Comparison of ENCODE assay signal across 9 cellular contexts in genomic region chr20:38751360-38751976, GRCh38. TPM values are rescaled to one million over a fixed set of nuclear protein-coding genes. Genes with fewer than 3 reads are reported as not detected.
DNase-seq lines count a peak whose midpoint lies in the region; ATAC-seq and TF ChIP-seq lines count a peak whose summit lies in the region.
"Had no signal": no experiment of that assay in that cellular context is flagged by ENCODE, and none has a peak within 500 bp of the region (broad histone marks: within the 10 kb centered on the region; RNA-seq: fewer than 3 reads in every experiment).

No MANE protein-coding gene starts in this region.

- H3K4me3 Mint-ChIP-seq in activated CD4-positive, alpha-beta memory T cell treated with anti-CD3 and anti-CD28 coated beads for 36 hours: no peak overlapping the region
- H3K4me3 Mint-ChIP-seq in activated CD4-positive, alpha-beta memory T cell treated with anti-CD3 and anti-CD28 coated beads, Interleukin-2, amount 10 ng/mL, durations not matched to agents 7 days and 5 days: no peak overlapping the region
- H3K4me3 Mint-ChIP-seq: activated naive CD8-positive, alpha-beta T cell treated with anti-CD3 and anti-CD28 coated beads, Interleukin-2, amount 10 ng/mL, durations not matched to agents 7 days and 5 days had no signal

- CTCF ChIA-PET in activated CD4-positive, alpha-beta memory T cell treated with anti-CD3 and anti-CD28 coated beads for 36 hours (lab: Charles Lee): interaction anchor here (0.6 to 7.4 kb wide), 26 partner anchors 10 to 298 kb away, joined by 3 to 85 read pairs (median 4); partner anchors contain the start of genes DHX35 and SLC32A1
- CTCF ChIA-PET in activated CD4-positive, alpha-beta memory T cell treated with anti-CD3 and anti-CD28 coated beads, Interleukin-2, amount 10 ng/mL, durations not matched to agents 7 days and 5 days (lab: Charles Lee): interaction anchor here (0.6 to 5.4 kb wide), 23 partner anchors 8 to 298 kb away, joined by 3 to 33 read pairs (median 6); partner anchors contain the start of gene PPP1R16B

- H3K9me3 Mint-ChIP-seq in activated CD4-positive, alpha-beta memory T cell treated with anti-CD3 and anti-CD28 coated beads for 36 hours: no peaks in the 10 kb centered on the region
- no peaks in the 10 kb centered on the region for H3K9me3 Mint-ChIP-seq in activated CD4-positive, alpha-beta memory T cell treated with anti-CD3 and anti-CD28 coated beads, Interleukin-2, amount 10 ng/mL, durations not matched to agents 7 days and 5 days
- H3K9me3 Mint-ChIP-seq: activated naive CD8-positive, alpha-beta T cell treated with anti-CD3 and anti-CD28 coated beads, Interleukin-2, amount 10 ng/mL, durations not matched to agents 7 days and 5 days had no signal

- no peaks in the 10 kb centered on the region for H3K27me3 ChIP-seq in tibial artery

- H3K27me3 Mint-ChIP-seq in activated CD4-positive, alpha-beta memory T cell treated with anti-CD3 and anti-CD28 coated beads for 36 hours: no peaks in the 10 kb centered on the region
- no peaks in the 10 kb centered on the region for H3K27me3 Mint-ChIP-seq in activated CD4-positive, alpha-beta memory T cell treated with anti-CD3 and anti-CD28 coated beads, Interleukin-2, amount 10 ng/mL, durations not matched to agents 7 days and 5 days

- POLR2A ChIA-PET in activated CD4-positive, alpha-beta memory T cell treated with anti-CD3 and anti-CD28 coated beads for 36 hours (lab: Charles Lee): interaction anchor here (0.9 to 1.7 kb wide), 2 partner anchors 12 to 142 kb away, joined by 3 read pairs; no protein-coding TSS in a partner anchor
- POLR2A ChIA-PET in activated CD4-positive, alpha-beta memory T cell treated with anti-CD3 and anti-CD28 coated beads, Interleukin-2, amount 10 ng/mL, durations not matched to agents 7 days and 5 days (lab: Charles Lee): interaction anchor here (1.0 to 11.2 kb wide), 3 partner anchors 10 to 128 kb away, joined by 3 to 74 read pairs (median 3); partner anchors contain the start of gene PPP1R16B

- H3K9me3 ChIP-seq in tibial artery: no peaks in the 10 kb centered on the region

- TF ChIP-seq CTCF in foreskin fibroblast (IDR thresholded peaks at IDR 0.05; ENCODE audit: low read depth, low read length): peak; percentile 65
- peak; percentile 42 to 54 for TF ChIP-seq CTCF in tibial artery (IDR thresholded peaks at IDR 0.05)

- intact Hi-C loops in activated CD4-positive, alpha-beta memory T cell treated with anti-CD3 and anti-CD28 coated beads for 36 hours (cut with micrococcal nuclease): no loop called here
- intact Hi-C loops in tibial artery (cut with DNase I; ENCODE audit: low total_unique reads): no loop called here

- peak; percentile 30 for DNase-seq in activated CD4-positive, alpha-beta memory T cell treated with anti-CD3 and anti-CD28 coated beads for 36 hours
- DNase-seq in activated CD4-positive, alpha-beta memory T cell treated with anti-CD3 and anti-CD28 coated beads, Interleukin-2, amount 10 ng/mL, durations not matched to agents 7 days and 5 days: no peak
- DNase-seq in HuH-7.5 (ENCODE audit: low spot score) (peak; percentile 40), SW480 (ENCODE audit: low spot score) (peak; percentile 66), foreskin fibroblast (peak; percentile 28 to 68), tibial artery (no peak), activated gamma-delta T cell (lab: John Stamatoyannopoulos, UW) (no peak)
- DNase-seq: activated naive CD8-positive, alpha-beta T cell treated with anti-CD3 and anti-CD28 coated beads, Interleukin-2, amount 10 ng/mL, durations not matched to agents 7 days and 5 days had no signal

- no peak for ATAC-seq in GM21576 (IDR thresholded peaks at IDR 0.05; ENCODE audit: unreplicated experiment)

- H3K27ac ChIP-seq in tibial artery: no peak overlapping the region

- peaks cover 31% of the 10 kb centered on the region for H3K4me1 Mint-ChIP-seq in activated CD4-positive, alpha-beta memory T cell treated with anti-CD3 and anti-CD28 coated beads for 36 hours (ENCODE audit: low read depth)
- H3K4me1 Mint-ChIP-seq in activated CD4-positive, alpha-beta memory T cell treated with anti-CD3 and anti-CD28 coated beads, Interleukin-2, amount 10 ng/mL, durations not matched to agents 7 days and 5 days: peaks cover 41% of the 10 kb centered on the region

- H3K4me1 ChIP-seq in tibial artery: peaks cover 0 to 15% (median 10%) of the 10 kb centered on the region in 4 donors

- H3K4me3 ChIP-seq in foreskin fibroblast (ENCODE audit: low read depth in 1 of 2, low read length in 2 of 2): no peak overlapping the region
- no peak overlapping the region for H3K4me3 ChIP-seq in tibial artery

- peaks cover 24% of the 10 kb centered on the region for H3K36me3 Mint-ChIP-seq in activated CD4-positive, alpha-beta memory T cell treated with anti-CD3 and anti-CD28 coated beads for 36 hours
- H3K36me3 Mint-ChIP-seq in activated CD4-positive, alpha-beta memory T cell treated with anti-CD3 and anti-CD28 coated beads, Interleukin-2, amount 10 ng/mL, durations not matched to agents 7 days and 5 days (ENCODE audit: low read depth): peaks cover 27% of the 10 kb centered on the region

- peaks cover 24 to 49% (median 36%) of the 10 kb centered on the region in 3 donors for H3K36me3 ChIP-seq in tibial artery

- H3K27ac Mint-ChIP-seq in activated CD4-positive, alpha-beta memory T cell treated with anti-CD3 and anti-CD28 coated beads for 36 hours: no peak overlapping the region
- no peak overlapping the region for H3K27ac Mint-ChIP-seq in activated CD4-positive, alpha-beta memory T cell treated with anti-CD3 and anti-CD28 coated beads, Interleukin-2, amount 10 ng/mL, durations not matched to agents 7 days and 5 days
- H3K27ac Mint-ChIP-seq: activated naive CD8-positive, alpha-beta T cell treated with anti-CD3 and anti-CD28 coated beads, Interleukin-2, amount 10 ng/mL, durations not matched to agents 7 days and 5 days had no signal

RNA-seq across cellular contexts. Expression of gene ACTR5, which starts 3.2 kb away (rescaled TPM):
- total RNA-seq in activated CD4-positive, alpha-beta memory T cell treated with anti-CD3 and anti-CD28 coated beads for 36 hours: 10 to 100 TPM; 11.0 TPM
- total RNA-seq in activated CD4-positive, alpha-beta memory T cell treated with anti-CD3 and anti-CD28 coated beads, Interleukin-2, amount 10 ng/mL, durations not matched to agents 7 days and 5 days: 1 to 10 TPM; 9.4 to 9.9 TPM

RNA-seq across cellular contexts. Expression of gene SLC32A1, which starts 27.2 kb away (rescaled TPM):
- total RNA-seq in activated CD4-positive, alpha-beta memory T cell treated with anti-CD3 and anti-CD28 coated beads for 36 hours: not detected
- not detected for total RNA-seq in activated CD4-positive, alpha-beta memory T cell treated with anti-CD3 and anti-CD28 coated beads, Interleukin-2, amount 10 ng/mL, durations not matched to agents 7 days and 5 days
- total RNA-seq: activated naive CD8-positive, alpha-beta T cell treated with anti-CD3 and anti-CD28 coated beads, Interleukin-2, amount 10 ng/mL, durations not matched to agents 7 days and 5 days had no signal

RNA-seq across cellular contexts. Expression of gene PPP1R16B, which starts 54.0 kb away (rescaled TPM):
- 100 to 1,000 TPM; 111 to 114 TPM for total RNA-seq in activated CD4-positive, alpha-beta memory T cell treated with anti-CD3 and anti-CD28 coated beads for 36 hours
- total RNA-seq in activated CD4-positive, alpha-beta memory T cell treated with anti-CD3 and anti-CD28 coated beads, Interleukin-2, amount 10 ng/mL, durations not matched to agents 7 days and 5 days: 100 to 1,000 TPM; 113 to 119 TPM

Comparison
In these comparisons a context has a peak if more than half of its experiments do, and no peak if none do; other contexts are left out.
1. DNase-seq: peak in activated CD4-positive, alpha-beta memory T cell treated with anti-CD3 and anti-CD28 coated beads for 36 hours (single experiment), HuH-7.5 (single experiment), SW480 (single experiment) and foreskin fibroblast (2 of 2); none in activated CD4-positive, alpha-beta memory T cell treated with anti-CD3 and anti-CD28 coated beads, Interleukin-2, amount 10 ng/mL, durations not matched to agents 7 days and 5 days (single experiment), tibial artery (0 of 2) and activated gamma-delta T cell (single experiment).